8 cellular contexts compared by ENCODE assay signal in the genomic region with DNA sequence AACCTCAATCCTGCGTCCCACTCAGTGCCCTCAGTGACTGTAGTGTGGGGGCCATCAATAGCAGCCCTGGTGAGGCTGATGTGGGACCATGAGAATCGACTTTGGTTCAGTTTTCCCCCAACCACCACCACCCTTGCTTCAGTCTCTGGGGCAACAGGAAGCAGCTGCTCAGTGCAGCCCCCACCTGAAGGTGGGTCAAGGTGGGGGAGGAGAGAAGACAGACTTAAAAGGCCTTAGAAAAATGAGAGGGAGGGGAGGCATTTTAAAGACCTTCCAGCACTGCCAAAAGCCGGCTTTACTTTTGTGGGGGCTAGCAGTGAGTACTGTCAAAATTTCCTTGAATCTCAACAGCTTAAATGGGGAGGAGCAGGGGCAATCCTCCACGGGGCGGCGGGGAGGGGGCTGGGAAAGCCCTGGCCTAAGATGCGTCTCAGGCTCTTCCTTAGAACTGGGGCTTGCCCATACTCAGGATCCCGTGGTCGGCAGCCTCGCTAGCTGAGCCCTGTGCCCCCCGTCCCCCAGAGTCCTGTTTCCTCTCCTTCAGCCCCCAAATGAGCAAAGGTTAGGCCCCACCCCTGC. TPM values are rescaled to one million over a fixed set of nuclear protein-coding genes. Genes with fewer than 3 reads are reported as not detected.
A peak's percentile ranks its signal among the peaks of the same experiment; 100 is the strongest.
DNase-seq lines count a peak whose midpoint lies in the region; ATAC-seq and TF ChIP-seq lines count a peak whose summit lies in the region.

No MANE protein-coding gene starts in this region.

- peak overlapping the region; percentile 99 for H3K27ac Mint-ChIP-seq in WTC11

- peak overlapping the region; percentile 76; the same call in 1 of the 2 replicates for H3K27ac ChIP-seq in HUES64 (ENCODE audit: low read depth, low read length)

- H3K4me3 ChIP-seq in HUES64 (ENCODE audit: low read length): peak overlapping the region; percentile 80
- peak overlapping the region; percentile 79 to 98 for H3K4me3 ChIP-seq in foreskin fibroblast (ENCODE audit: low read depth in 1 of 2, low read length in 2 of 2)
- H3K4me3 ChIP-seq in skeletal muscle cell (ENCODE audit: low read depth, low read length): peak overlapping the region; percentile 83

- no peak for ATAC-seq in WTC11
- no peak for ATAC-seq in esophagus mucosa
- no peak for ATAC-seq in GM19351 (IDR thresholded peaks at IDR 0.05; ENCODE audit: unreplicated experiment)

- peaks cover 31% of the 10 kb centered on the region for H3K36me3 Mint-ChIP-seq in WTC11

- H3K36me3 ChIP-seq in HUES64 (ENCODE audit: insufficient read depth, low read length): peaks cover 36% of the 10 kb centered on the region

- DNase-seq in WTC11 (ENCODE audit: low spot score): peak; percentile 34
- DNase-seq in foreskin fibroblast: peak in 1 of 2 donors; percentile 22
- DNase-seq in skeletal muscle cell (ENCODE audit: low read depth): no peak
- no peak for DNase-seq in RPMI8226
- no peak for DNase-seq in NCI-H1048 (lab: John Stamatoyannopoulos, UW)

- H3K4me1 Mint-ChIP-seq in WTC11: peaks cover 55% of the 10 kb centered on the region

- TF ChIP-seq CTCF in WTC11 (IDR thresholded peaks at IDR 0.05): no peak
- TF ChIP-seq CTCF in foreskin fibroblast (IDR thresholded peaks at IDR 0.05; ENCODE audit: low read depth, low read length): no peak

- H3K9me3 ChIP-seq in HUES64 (ENCODE audit: insufficient read depth, low read depth, low read length): no peaks in the 10 kb centered on the region

- no peaks in the 10 kb centered on the region for H3K27me3 Mint-ChIP-seq in WTC11 (ENCODE audit: low read depth)

- no peaks in the 10 kb centered on the region for H3K27me3 ChIP-seq in HUES64 (ENCODE audit: insufficient read depth, low read length)

- WGBS in HUES64: 2% methylated on average over 11 of the region's 11 CpGs

- CTCF ChIA-PET in WTC11 (lab: Charles Lee): interaction anchor here (0.6 to 5.3 kb wide), 27 partner anchors 8 to 607 kb away, joined by 3 to 84 read pairs (median 9); partner anchors contain the start of genes ATP5F1B, PRIM1, PTGES3 and RBMS2

- peak overlapping the region; percentile 54 for H3K9ac ChIP-seq in HUES64 (ENCODE audit: low read depth, low read length)

- no peaks in the 10 kb centered on the region for H3K9me3 Mint-ChIP-seq in WTC11

- H3K4me3 Mint-ChIP-seq in WTC11: peak overlapping the region; percentile 97

- POLR2A ChIA-PET in WTC11 (lab: Charles Lee): interaction anchor here (0.5 to 2.4 kb wide), 8 partner anchors 10 to 785 kb away, joined by 3 to 12 read pairs (median 4); partner anchors contain the start of genes ATP5F1B and PTGES3

- H3K4me1 ChIP-seq in HUES64 (ENCODE audit: insufficient read depth, low read length): peaks cover 31% of the 10 kb centered on the region

TF ChIP-seq in WTC11, 78 proteins besides CTCF, POLR2A, EP300 and RAD21:
- TF ChIP-seq CREM (CRISPR knock-in tag; IDR thresholded peaks at IDR 0.05) (no peak), ZSCAN18 (CRISPR knock-in tag; IDR thresholded peaks at IDR 0.05) (no peak), ZBTB43 (CRISPR knock-in tag; IDR thresholded peaks at IDR 0.05) (no peak), JAZF1 (CRISPR knock-in tag; IDR thresholded peaks at IDR 0.05) (no peak), NR3C1 (CRISPR knock-in tag; conservative IDR thresholded peaks at IDR 0.05; ENCODE audit: low read depth) (no peak), KAT7 (CRISPR knock-in tag; IDR thresholded peaks at IDR 0.05; ENCODE audit: borderline replicate concordance) (no peak), ZNF263 (CRISPR knock-in tag; IDR thresholded peaks at IDR 0.05; ENCODE audit: low read depth) (no peak), ESRRA (CRISPR knock-in tag; IDR thresholded peaks at IDR 0.05; ENCODE audit: borderline replicate concordance) (no peak), JUN (CRISPR knock-in tag; IDR thresholded peaks at IDR 0.05) (no peak), ZNF423 (CRISPR knock-in tag; IDR thresholded peaks at IDR 0.05) (no peak)
- TF ChIP-seq, protein P1, sequence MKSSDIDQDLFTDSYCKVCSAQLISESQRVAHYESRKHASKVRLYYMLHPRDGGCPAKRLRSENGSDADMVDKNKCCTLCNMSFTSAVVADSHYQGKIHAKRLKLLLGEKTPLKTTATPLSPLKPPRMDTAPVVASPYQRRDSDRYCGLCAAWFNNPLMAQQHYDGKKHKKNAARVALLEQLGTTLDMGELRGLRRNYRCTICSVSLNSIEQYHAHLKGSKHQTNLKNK (CRISPR knock-in tag; IDR thresholded peaks at IDR 0.05): no peak
- TF ChIP-seq, protein P2, sequence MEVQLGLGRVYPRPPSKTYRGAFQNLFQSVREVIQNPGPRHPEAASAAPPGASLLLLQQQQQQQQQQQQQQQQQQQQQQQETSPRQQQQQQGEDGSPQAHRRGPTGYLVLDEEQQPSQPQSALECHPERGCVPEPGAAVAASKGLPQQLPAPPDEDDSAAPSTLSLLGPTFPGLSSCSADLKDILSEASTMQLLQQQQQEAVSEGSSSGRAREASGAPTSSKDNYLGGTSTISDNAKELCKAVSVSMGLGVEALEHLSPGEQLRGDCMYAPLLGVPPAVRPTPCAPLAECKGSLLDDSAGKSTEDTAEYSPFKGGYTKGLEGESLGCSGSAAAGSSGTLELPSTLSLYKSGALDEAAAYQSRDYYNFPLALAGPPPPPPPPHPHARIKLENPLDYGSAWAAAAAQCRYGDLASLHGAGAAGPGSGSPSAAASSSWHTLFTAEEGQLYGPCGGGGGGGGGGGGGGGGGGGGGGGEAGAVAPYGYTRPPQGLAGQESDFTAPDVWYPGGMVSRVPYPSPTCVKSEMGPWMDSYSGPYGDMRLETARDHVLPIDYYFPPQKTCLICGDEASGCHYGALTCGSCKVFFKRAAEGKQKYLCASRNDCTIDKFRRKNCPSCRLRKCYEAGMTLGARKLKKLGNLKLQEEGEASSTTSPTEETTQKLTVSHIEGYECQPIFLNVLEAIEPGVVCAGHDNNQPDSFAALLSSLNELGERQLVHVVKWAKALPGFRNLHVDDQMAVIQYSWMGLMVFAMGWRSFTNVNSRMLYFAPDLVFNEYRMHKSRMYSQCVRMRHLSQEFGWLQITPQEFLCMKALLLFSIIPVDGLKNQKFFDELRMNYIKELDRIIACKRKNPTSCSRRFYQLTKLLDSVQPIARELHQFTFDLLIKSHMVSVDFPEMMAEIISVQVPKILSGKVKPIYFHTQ (CRISPR knock-in tag; IDR thresholded peaks at IDR 0.05): no peak
- TF ChIP-seq, protein P3, sequence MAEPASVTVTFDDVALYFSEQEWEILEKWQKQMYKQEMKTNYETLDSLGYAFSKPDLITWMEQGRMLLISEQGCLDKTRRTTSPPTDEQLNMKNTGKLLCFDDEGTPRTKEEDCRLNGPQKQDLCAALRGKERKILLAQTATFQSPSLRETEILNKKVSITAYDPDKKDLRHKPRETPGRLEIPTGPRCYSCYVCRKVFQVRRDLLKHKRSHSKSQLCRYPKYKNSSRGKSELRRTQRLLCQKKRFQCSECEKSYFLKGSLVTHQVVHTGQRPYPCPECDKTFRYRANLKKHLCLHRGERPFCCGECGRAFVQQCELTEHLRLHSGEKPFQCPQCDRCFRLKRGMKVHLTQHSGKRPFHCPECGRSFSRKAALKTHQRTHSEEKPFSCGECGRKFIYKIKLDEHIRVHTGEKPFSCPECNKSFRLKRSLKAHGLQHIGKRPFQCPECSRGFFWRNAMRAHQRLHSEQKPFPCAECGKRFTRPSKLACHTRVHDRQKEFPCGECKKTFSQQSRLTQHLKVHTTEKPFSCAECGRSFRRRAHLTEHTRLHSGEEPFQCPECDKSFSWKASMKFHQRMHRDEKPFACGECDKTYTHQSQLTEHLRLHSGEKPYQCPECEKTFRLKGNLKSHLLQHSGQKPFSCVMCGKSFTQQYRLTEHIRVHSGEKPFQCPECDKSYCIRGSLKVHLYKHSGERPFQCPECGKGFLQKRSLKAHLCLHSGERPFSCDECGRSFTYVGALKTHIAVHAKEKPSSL (CRISPR knock-in tag; conservative IDR thresholded peaks at IDR 0.05): no peak
TF ChIP-seq in WTC11: peak in this region for 0.

RNA-seq across cellular contexts. Expression of gene BAZ2A, which starts 5.5 kb away (rescaled TPM):
- polyA plus RNA-seq in HUES64 (2013, experiment 1 of 2): 53.3 TPM
- polyA plus RNA-seq in HUES64 (2013, experiment 2 of 2): 58.5 TPM
- 103 to 114 TPM (median 108 TPM) in 3 replicates for total RNA-seq in WTC11 (2021)
- 49.9 TPM for total RNA-seq in esophagus mucosa

RNA-seq across cellular contexts. Expression of gene ATP5F1B, which starts 10.2 kb away (rescaled TPM):
- polyA plus RNA-seq in HUES64 (2013, experiment 1 of 2): 774 TPM
- 792 TPM for polyA plus RNA-seq in HUES64 (2013, experiment 2 of 2)
- total RNA-seq in WTC11 (2021) (971 to 1,064 TPM (median 1,005 TPM) in 3 replicates), esophagus mucosa (674 TPM)

RNA-seq across cellular contexts. Expression of gene PTGES3, which starts 52.5 kb away (rescaled TPM):
- 371 TPM for polyA plus RNA-seq in HUES64 (2013, experiment 1 of 2)
- 392 TPM for polyA plus RNA-seq in HUES64 (2013, experiment 2 of 2)
- 394 to 436 TPM (median 420 TPM) in 3 replicates for total RNA-seq in WTC11 (2021)
- total RNA-seq in esophagus mucosa: 153 TPM
